ENCODE assay signal across 11 cellular contexts in genomic region chr5:150514708-150515211, GRCh38. TPM values are rescaled to one million over a fixed set of nuclear protein-coding genes. Genes with fewer than 3 reads are reported as not detected.
DNase-seq lines count a peak whose midpoint lies in the region; ATAC-seq, FAIRE-seq and TF ChIP-seq lines count a peak whose summit lies in the region.
"Had no signal": no experiment of that assay in that cellular context is flagged by ENCODE, and none has a peak within 500 bp of the region (broad histone marks: within the 10 kb centered on the region; RNA-seq: fewer than 3 reads in every experiment).

No MANE protein-coding gene starts in this region.

- ATAC-seq in K562, result no peak
- no peak for ATAC-seq in GM19351 (IDR thresholded peaks at IDR 0.05; ENCODE audit: unreplicated experiment)

- 0 out of 4 replicates have a peak overlapping the region, but pooled peaks of 1 of the 2 experiments have one; percentile 23 for H3K9ac ChIP-seq in K562 (ENCODE audit: insufficient read depth in 1 of 2, low read depth in 2 of 2, low read length in 2 of 2)
- H3K9ac ChIP-seq: parathyroid adenoma had no signal

- H3K79me2 ChIP-seq in K562 (ENCODE audit: control insufficient read depth, insufficient read depth, low read length), result peaks cover 69% of the 10 kb centered on the region

- TF ChIP-seq POLR2A in K562 (conservative IDR thresholded peaks at IDR 0.05), result no peak

- 69% methylated on average over 3 of the region's 3 CpGs for WGBS in K562 (ENCODE audit: insufficient coverage, low coverage, missing lambda C conversion rate)

- POLR2A ChIA-PET in K562 (lab: Yijun Ruan, JAX), result interaction anchor here (0.6 to 1.7 kb wide), 2 partner anchors 16 to 53 kb away, joined by 3 to 4 read pairs; no protein-coding TSS in a partner anchor

- H2AFZ ChIP-seq in K562 (ENCODE audit: low read depth, low read length), result no peak overlapping the region
- H2AFZ ChIP-seq: parathyroid adenoma had no signal

- H3K4me1 ChIP-seq in K562 (replicated peaks in 1 of 2; ENCODE audit: control insufficient read depth in 2 of 2, insufficient read depth in 2 of 2, low read length in 2 of 2), result peaks cover 42 to 43% of the 10 kb centered on the region in 2 experiments

- intact Hi-C loops in K562 (cut with micrococcal nuclease), result no loop called here

- no peak overlapping the region for H3K4me2 ChIP-seq in K562 (ENCODE audit: insufficient read depth, low read length)

- H4K20me1 ChIP-seq in K562 (replicated peaks; ENCODE audit: control insufficient read depth, insufficient read depth, low read length), result peaks cover 61% of the 10 kb centered on the region

- H3K27me3 Mint-ChIP-seq in type B pancreatic cell, result no peaks in the 10 kb centered on the region
- H3K27me3 Mint-ChIP-seq: stimulated activated naive CD8-positive, alpha-beta T cell treated with anti-CD3 and anti-CD28 coated beads, Interleukin-15, Interleukin-2, amounts not matched to agents 100 ng/mL and 50 ng/mL, for 24 hours had no signal

- no peaks in the 10 kb centered on the region for H3K9me3 Mint-ChIP-seq in type B pancreatic cell
- H3K9me3 Mint-ChIP-seq: stimulated activated naive CD8-positive, alpha-beta T cell treated with anti-CD3 and anti-CD28 coated beads, Interleukin-15, Interleukin-2, amounts not matched to agents 100 ng/mL and 50 ng/mL, for 24 hours had no signal

- no peak overlapping the region for H3K4me3 ChIP-seq in K562

- no peak for TF ChIP-seq EP300 in K562 (IDR thresholded peaks at IDR 0.05; ENCODE audit: low read length)

- H3K27me3 ChIP-seq in K562 (ENCODE audit: control insufficient read depth in 2 of 2, insufficient read depth in 2 of 2, low read length in 2 of 2) (no peaks in the 10 kb centered on the region), layer of hippocampus (ENCODE audit: control insufficient read depth, insufficient read depth, low read length) (no peaks in the 10 kb centered on the region)

- peaks cover 8% of the 10 kb centered on the region; the same call in 2 of the 3 replicates for H3K36me3 ChIP-seq in K562 (ENCODE audit: control insufficient read depth, insufficient read depth, low read length)

- TF ChIP-seq RAD21 in K562 (CRISPR knock-in tag; conservative IDR thresholded peaks at IDR 0.05 in 1 of 2, IDR thresholded peaks at IDR 0.05 in 1 of 2), result no peak

- in situ Hi-C loops in K562 (cut with MboI), result no loop called here

- BruUV-seq in K562 (replicated peaks; lab: Mats Ljungman, UMichigan), result no TSS peak

- FAIRE-seq in K562 (lab: Jason Lieb, UNC), result peak; percentile 26

- H3K27ac ChIP-seq in K562 (ENCODE audit: extremely low read depth, low read depth, low read length) (no peak overlapping the region), layer of hippocampus (ENCODE audit: low read depth, low read length) (peak overlapping the region; percentile 42)
- H3K27ac ChIP-seq: 22Rv1, parathyroid adenoma had no signal

- peaks cover 22% of the 10 kb centered on the region for H3K9me1 ChIP-seq in K562 (ENCODE audit: control insufficient read depth, insufficient read depth, low read length)

- no peaks in the 10 kb centered on the region for H3K9me3 ChIP-seq in K562 (replicated peaks; ENCODE audit: control insufficient read depth, insufficient read depth, low read depth, low read length)

- TF ChIP-seq CTCF in K562 (IDR thresholded peaks at IDR 0.05 in 2 of 3, conservative IDR thresholded peaks at IDR 0.05 in 1 of 3; ENCODE audit: insufficient read depth in 2 of 3, low read depth in 1 of 3, low read length in 3 of 3) (no peak), type B pancreatic cell (conservative IDR thresholded peaks at IDR 0.05) (no peak)

- H3K4me1 Mint-ChIP-seq in type B pancreatic cell (ENCODE audit: unreplicated experiment), result peaks cover 72% of the 10 kb centered on the region

- no peak overlapping the region for H3K4me3 Mint-ChIP-seq in type B pancreatic cell
- H3K4me3 Mint-ChIP-seq: stimulated activated naive CD8-positive, alpha-beta T cell treated with anti-CD3 and anti-CD28 coated beads, Interleukin-15, Interleukin-2, amounts not matched to agents 100 ng/mL and 50 ng/mL, for 24 hours had no signal

- peaks cover 6% of the 10 kb centered on the region for H3K36me3 Mint-ChIP-seq in type B pancreatic cell

- peak overlapping the region; percentile 49 for H3K27ac Mint-ChIP-seq in type B pancreatic cell
- H3K27ac Mint-ChIP-seq: stimulated activated naive CD8-positive, alpha-beta T cell treated with anti-CD3 and anti-CD28 coated beads, Interleukin-15, Interleukin-2, amounts not matched to agents 100 ng/mL and 50 ng/mL, for 24 hours had no signal

- DNase-seq in DMS153 treated with DMSO at 0.1 percent for 48 hours (lab: John Stamatoyannopoulos, UW; ENCODE audit: unreplicated experiment), result peak; percentile 40
- no peak for DNase-seq in DMS153 (lab: John Stamatoyannopoulos, UW)
- DNase-seq in K562 (ENCODE audit: extremely low read depth in 1 of 4, low spot score in 3 of 4), result no peak
- no peak for DNase-seq in type B pancreatic cell (ENCODE audit: extremely low spot score, unreplicated experiment)
- no peak for DNase-seq in HuH-7.5 (ENCODE audit: low spot score)
- DNase-seq in MV-4-11 (lab: John Stamatoyannopoulos, UW), result no peak

- CTCF ChIA-PET in K562 (lab: Yijun Ruan, JAX; ENCODE audit: low intra/inter-chr PET ratio), result no interaction called here

TF ChIP-seq in K562, 482 proteins besides CTCF, POLR2A, EP300 and RAD21:
- TF ChIP-seq ILK (tag; IDR thresholded peaks at IDR 0.05; ENCODE audit: borderline replicate concordance, low read depth), result no peak
- TF ChIP-seq ZNF316 (IDR thresholded peaks at IDR 0.05), result no peak

RNA-seq across cellular contexts. Expression of gene NDST1, which starts 6.8 kb away (rescaled TPM):
- 39.5 and 84.3 TPM in 2 replicates for total RNA-seq in K562 (2011; cell fraction: chromatin; rRNA removed; ENCODE audit: low replicate concordance)
- 40.4 and 42.6 TPM in 2 replicates for total RNA-seq in K562 (2011; cell fraction: nucleolus; rRNA removed)
- 43.0 and 46.6 TPM in 2 replicates for total RNA-seq in K562 (2011; cell fraction: nucleoplasm; rRNA removed)
- total RNA-seq in K562 (2014; rRNA removed), result 14.0 and 15.3 TPM in 2 replicates
- 7.4 and 8.7 TPM in 2 replicates for total RNA-seq in K562 (2014; rRNA removed; fragmentation: Illumina TruSeq; extraction: Trizol)
- total RNA-seq in K562 (2015; rRNA removed; fragmentation: Illumina TruSeq; extraction: Trizol), result 9.9 and 11.5 TPM in 2 replicates
- total RNA-seq in K562 (2021), result 43.2 and 47.9 TPM in 2 replicates
- polyA plus RNA-seq in K562 (2011; rRNA removed), result 9.7 and 17.1 TPM in 2 replicates
- 13.1 and 18.3 TPM in 2 replicates for polyA plus RNA-seq in K562 (2011; cell fraction: cytosol; rRNA removed)
- polyA plus RNA-seq in K562 (2011; cell fraction: nucleus; rRNA removed), result 28.2 and 31.3 TPM in 2 replicates
- polyA plus RNA-seq in K562 (2012), result 14.9 and 22.7 TPM in 2 replicates
- polyA plus RNA-seq in K562 (2014; fragmentation: Illumina TruSeq; extraction: Trizol), result 18.4 and 19.9 TPM in 2 replicates
- polyA plus RNA-seq in K562 (2014; fragmentation: Nextera tagmentation; extraction: Ambion mirVana), result under 1 TPM; 0.38 to 0.39 TPM
- 12.0 and 14.1 TPM in 2 replicates for polyA plus RNA-seq in K562 (2014; rRNA removed)
- 14.5 and 17.3 TPM in 2 replicates for polyA minus RNA-seq in K562 (2011; rRNA and poly(A)+ RNA removed)
- polyA minus RNA-seq in K562 (2011; cell fraction: cytosol; rRNA and poly(A)+ RNA removed), result 19.3 and 27.4 TPM in 2 replicates
- polyA minus RNA-seq in K562 (2011; cell fraction: nucleus; rRNA and poly(A)+ RNA removed), result 12.3 and 21.3 TPM in 2 replicates
- 96.5 and 101 TPM in 2 replicates for total RNA-seq in type B pancreatic cell (ENCODE audit: low replicate concordance)
